Comparison of ENCODE assay signal across 1 cellular context in the genomic region with DNA sequence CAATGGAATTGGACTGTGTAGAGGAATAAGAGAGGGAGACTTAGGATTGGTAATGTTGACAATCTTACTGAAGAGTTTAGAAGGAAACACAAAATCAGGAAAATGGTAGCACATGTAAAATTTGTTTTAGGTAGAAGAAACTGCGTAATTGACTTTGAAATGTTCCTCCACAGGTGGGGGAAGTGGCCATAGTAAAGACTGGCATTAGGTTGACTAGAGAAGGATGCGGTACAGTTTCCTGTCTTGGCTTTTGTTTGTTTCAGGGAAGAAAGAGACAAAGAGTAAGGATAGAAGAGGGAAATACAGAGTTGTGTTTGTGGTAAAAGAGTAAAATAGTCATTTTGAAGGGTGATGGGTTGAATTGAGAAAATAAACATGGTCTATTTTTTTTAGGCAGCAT.
TF ChIP-seq lines count a peak whose summit lies in the region.

No MANE protein-coding gene starts in this region.

TF ChIP-seq in HepG2, 621 proteins besides CTCF, POLR2A, EP300 and RAD21 (continued from another document):
- no peak for TF ChIP-seq JUN (CRISPR knock-in tag; IDR thresholded peaks at IDR 0.05)
- TF ChIP-seq, protein P1, sequence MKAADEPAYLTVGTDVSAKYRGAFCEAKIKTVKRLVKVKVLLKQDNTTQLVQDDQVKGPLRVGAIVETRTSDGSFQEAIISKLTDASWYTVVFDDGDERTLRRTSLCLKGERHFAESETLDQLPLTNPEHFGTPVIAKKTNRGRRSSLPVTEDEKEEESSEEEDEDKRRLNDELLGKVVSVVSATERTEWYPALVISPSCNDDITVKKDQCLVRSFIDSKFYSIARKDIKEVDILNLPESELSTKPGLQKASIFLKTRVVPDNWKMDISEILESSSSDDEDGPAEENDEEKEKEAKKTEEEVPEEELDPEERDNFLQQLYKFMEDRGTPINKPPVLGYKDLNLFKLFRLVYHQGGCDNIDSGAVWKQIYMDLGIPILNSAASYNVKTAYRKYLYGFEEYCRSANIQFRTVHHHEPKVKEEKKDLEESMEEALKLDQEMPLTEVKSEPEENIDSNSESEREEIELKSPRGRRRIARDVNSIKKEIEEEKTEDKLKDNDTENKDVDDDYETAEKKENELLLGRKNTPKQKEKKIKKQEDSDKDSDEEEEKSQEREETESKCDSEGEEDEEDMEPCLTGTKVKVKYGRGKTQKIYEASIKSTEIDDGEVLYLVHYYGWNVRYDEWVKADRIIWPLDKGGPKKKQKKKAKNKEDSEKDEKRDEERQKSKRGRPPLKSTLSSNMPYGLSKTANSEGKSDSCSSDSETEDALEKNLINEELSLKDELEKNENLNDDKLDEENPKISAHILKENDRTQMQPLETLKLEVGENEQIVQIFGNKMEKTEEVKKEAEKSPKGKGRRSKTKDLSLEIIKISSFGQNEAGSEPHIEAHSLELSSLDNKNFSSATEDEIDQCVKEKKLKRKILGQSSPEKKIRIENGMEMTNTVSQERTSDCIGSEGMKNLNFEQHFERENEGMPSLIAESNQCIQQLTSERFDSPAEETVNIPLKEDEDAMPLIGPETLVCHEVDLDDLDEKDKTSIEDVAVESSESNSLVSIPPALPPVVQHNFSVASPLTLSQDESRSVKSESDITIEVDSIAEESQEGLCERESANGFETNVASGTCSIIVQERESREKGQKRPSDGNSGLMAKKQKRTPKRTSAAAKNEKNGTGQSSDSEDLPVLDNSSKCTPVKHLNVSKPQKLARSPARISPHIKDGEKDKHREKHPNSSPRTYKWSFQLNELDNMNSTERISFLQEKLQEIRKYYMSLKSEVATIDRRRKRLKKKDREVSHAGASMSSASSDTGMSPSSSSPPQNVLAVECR (CRISPR knock-in tag; IDR thresholded peaks at IDR 0.05; ENCODE audit: borderline replicate concordance), result no peak
- TF ChIP-seq RORA (CRISPR knock-in tag; IDR thresholded peaks at IDR 0.05), result no peak
- TF ChIP-seq ESRRA (CRISPR knock-in tag; IDR thresholded peaks at IDR 0.05; ENCODE audit: low read depth), result no peak
- no peak for TF ChIP-seq ZBTB39 (CRISPR knock-in tag; IDR thresholded peaks at IDR 0.05)
- TF ChIP-seq BRCA1 (CRISPR knock-in tag; IDR thresholded peaks at IDR 0.05), result no peak
- TF ChIP-seq KLF15 (CRISPR knock-in tag; IDR thresholded peaks at IDR 0.05; ENCODE audit: borderline replicate concordance), result no peak
- TF ChIP-seq IKZF1 (IDR thresholded peaks at IDR 0.05), result no peak
- no peak for TF ChIP-seq ARNT (IDR thresholded peaks at IDR 0.05)
- no peak for TF ChIP-seq ZFP62 (CRISPR knock-in tag; IDR thresholded peaks at IDR 0.05)
- TF ChIP-seq REPIN1 (CRISPR knock-in tag; IDR thresholded peaks at IDR 0.05; ENCODE audit: borderline replicate concordance, low read depth), result no peak
- TF ChIP-seq ASH2L (IDR thresholded peaks at IDR 0.05; ENCODE audit: insufficient read length, low read depth, low read length), result no peak
- no peak for TF ChIP-seq ADNP (CRISPR knock-in tag; IDR thresholded peaks at IDR 0.05)
